8 cellular contexts compared by ENCODE assay signal in the genomic region with DNA sequence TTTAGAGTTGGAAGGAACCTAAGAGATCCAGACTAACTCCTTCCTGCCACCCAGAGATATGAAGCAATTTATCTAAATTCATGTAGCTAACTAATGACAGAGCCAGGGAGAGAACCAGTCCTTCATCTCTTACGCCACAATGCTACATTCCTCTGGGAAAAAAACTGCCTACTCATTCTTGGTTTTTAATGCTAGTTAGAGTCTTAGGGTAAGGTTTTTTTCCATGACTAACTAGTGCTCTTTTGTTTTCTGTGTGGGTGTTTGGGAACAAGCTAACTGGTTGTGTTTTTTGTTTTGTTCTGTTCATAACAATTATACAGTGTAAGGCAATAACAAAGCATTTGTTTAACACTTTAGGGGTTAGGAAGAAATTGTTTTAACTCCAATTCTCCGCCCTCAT. TPM values are rescaled to one million over a fixed set of nuclear protein-coding genes. Genes with fewer than 3 reads are reported as not detected.
DNase-seq lines count a peak whose midpoint lies in the region; ATAC-seq and TF ChIP-seq lines count a peak whose summit lies in the region.

No MANE protein-coding gene starts in this region.

- CTCF ChIA-PET in MCF 10A (lab: Yijun Ruan, JAX), result interaction anchor here (0.5 to 1.4 kb wide), 4 partner anchors 45 to 266 kb away, joined by 3 to 8 read pairs (median 4); no protein-coding TSS in a partner anchor

- ATAC-seq in HG03521 (IDR thresholded peaks at IDR 0.05; ENCODE audit: unreplicated experiment) (no peak), GM21619 (IDR thresholded peaks at IDR 0.05; ENCODE audit: unreplicated experiment) (no peak)

- H3K4me1 Mint-ChIP-seq in MCF 10A (ENCODE audit: insufficient read depth, unreplicated experiment), result peaks cover 31% of the 10 kb centered on the region

- no peak overlapping the region for H3K4me3 Mint-ChIP-seq in MCF 10A (ENCODE audit: unreplicated experiment)

- BruUV-seq in MCF 10A (replicated peaks; lab: Mats Ljungman, UMichigan), result no TSS peak

- H3K27me3 ChIP-seq in HUES64 (ENCODE audit: insufficient read depth, low read length) (no peaks in the 10 kb centered on the region), iPS-18a (ENCODE audit: control insufficient read depth, insufficient read depth, low read length) (no peaks in the 10 kb centered on the region), suprapubic skin (no peaks in the 10 kb centered on the region)

- H3K4me1 ChIP-seq in HUES64 (ENCODE audit: insufficient read depth, low read length), result peaks cover 76% of the 10 kb centered on the region
- H3K4me1 ChIP-seq in iPS-18a (ENCODE audit: control insufficient read depth, low read depth, low read length), result peaks cover 60% of the 10 kb centered on the region
- H3K4me1 ChIP-seq in suprapubic skin, result peaks cover 39% of the 10 kb centered on the region

- no peak for TF ChIP-seq POLR2A in suprapubic skin (IDR thresholded peaks at IDR 0.05)

- POLR2A ChIA-PET in MCF 10A (lab: Yijun Ruan, JAX), result interaction anchor here (0.6 to 3.9 kb wide), 10 partner anchors 9 to 685 kb away, joined by 3 to 37 read pairs (median 3); a partner anchor contains a TSS

- no peak for TF ChIP-seq EP300 in suprapubic skin (IDR thresholded peaks at IDR 0.05)

- 83% methylated on average over 2 of the region's 2 CpGs for WGBS in HUES64
- 48% methylated on average over 2 of the region's 2 CpGs for WGBS in suprapubic skin

- intact Hi-C loops in MCF 10A (cut with micrococcal nuclease), result loop anchor here (5.0 kb wide), 1 partner anchor 35 kb away; no protein-coding TSS in a partner anchor

- DNase-seq in MCF 10A (ENCODE audit: unreplicated experiment) (peak; percentile 91), suprapubic skin (ENCODE audit: low spot score in 2 of 2) (no peak), NCI-H2227 treated with DMSO at 0.1 percent for 48 hours (lab: John Stamatoyannopoulos, UW) (no peak), COR-L47 (lab: John Stamatoyannopoulos, UW) (no peak)

- H3K27ac ChIP-seq in HUES64 (ENCODE audit: low read depth, low read length), result peak overlapping the region; percentile 94
- H3K27ac ChIP-seq in iPS-18a (ENCODE audit: low read length), result peak overlapping the region; percentile 71
- peak overlapping the region; percentile 72 for H3K27ac ChIP-seq in suprapubic skin

- peak overlapping the region; percentile 78 for H3K27ac Mint-ChIP-seq in MCF 10A (ENCODE audit: low read depth, unreplicated experiment)

- no peaks in the 10 kb centered on the region for H3K9me3 Mint-ChIP-seq in MCF 10A (ENCODE audit: unreplicated experiment)

- no peaks in the 10 kb centered on the region for H3K27me3 Mint-ChIP-seq in MCF 10A (ENCODE audit: insufficient read depth, unreplicated experiment)

- no peaks in the 10 kb centered on the region for H3K9me3 ChIP-seq in HUES64 (ENCODE audit: insufficient read depth, low read depth, low read length)
- no peaks in the 10 kb centered on the region for H3K9me3 ChIP-seq in iPS-18a (ENCODE audit: control insufficient read depth, low read depth, low read length)
- H3K9me3 ChIP-seq in suprapubic skin, result no peaks in the 10 kb centered on the region

- TF ChIP-seq CTCF in MCF 10A (IDR thresholded peaks at IDR 0.05; ENCODE audit: unreplicated experiment) (no peak), suprapubic skin (IDR thresholded peaks at IDR 0.05) (no peak)

- peak overlapping the region; percentile 67 for H3K9ac ChIP-seq in HUES64 (ENCODE audit: low read depth, low read length)
- peak overlapping the region; percentile 63 for H3K9ac ChIP-seq in iPS-18a (ENCODE audit: low read length)

- H3K36me3 Mint-ChIP-seq in MCF 10A (ENCODE audit: insufficient read depth, unreplicated experiment), result peaks cover 6% of the 10 kb centered on the region

- 0 out of 2 replicates have a peak overlapping the region, but pooled peaks have one; percentile 17 for H3K4me3 ChIP-seq in HUES64 (ENCODE audit: low read length)
- H3K4me3 ChIP-seq in iPS-18a (ENCODE audit: low read length), result peak overlapping the region; percentile 42
- H3K4me3 ChIP-seq in suprapubic skin, result no peak overlapping the region

- peaks cover 26% of the 10 kb centered on the region for H3K36me3 ChIP-seq in HUES64 (ENCODE audit: insufficient read depth, low read length)
- peaks cover 12% of the 10 kb centered on the region for H3K36me3 ChIP-seq in iPS-18a (ENCODE audit: control insufficient read depth, low read depth, low read length)
- H3K36me3 ChIP-seq in suprapubic skin, result peaks cover 16% of the 10 kb centered on the region

RNA-seq across cellular contexts. Expression of a gene that starts 52.4 kb away (rescaled TPM):
- polyA plus RNA-seq in HUES64 (2013, experiment 1 of 2), result 32.1 TPM
- polyA plus RNA-seq in HUES64 (2013, experiment 2 of 2), result 29.0 TPM
- total RNA-seq in MCF 10A (2022) (15.2 and 15.9 TPM in 2 replicates), suprapubic skin (10 to 100 TPM; 36.2 to 79.0 (median 57.2) TPM)
